8 cellular contexts compared by ENCODE assay signal in the genomic region with DNA sequence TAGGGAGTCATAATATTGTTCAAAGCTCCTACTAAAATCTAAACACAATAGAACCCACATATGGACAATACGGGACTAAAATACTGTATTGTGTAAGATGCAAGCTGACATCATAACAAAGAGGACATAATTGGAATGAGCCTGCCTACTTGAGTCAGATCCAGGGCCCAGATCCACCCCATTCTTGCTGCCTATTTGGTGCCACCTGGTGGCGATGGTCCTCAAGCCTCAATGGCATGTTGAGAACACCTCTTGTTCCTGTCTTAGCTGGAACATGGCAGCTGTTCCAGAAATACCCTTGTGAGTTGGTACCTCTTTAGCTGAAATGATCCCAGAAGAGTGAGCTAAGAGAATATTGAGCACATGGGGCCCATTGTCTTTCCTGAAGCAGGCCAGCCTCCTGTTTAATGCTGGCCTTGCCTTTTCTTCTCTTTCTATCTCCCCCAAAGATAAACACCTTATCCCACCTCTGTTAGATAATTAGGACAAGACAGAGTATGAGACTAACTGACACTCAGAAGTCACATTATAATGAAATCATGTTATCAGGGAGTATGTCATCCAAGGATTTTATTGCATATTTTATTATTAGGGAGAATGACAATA.
DNase-seq lines count a peak whose midpoint lies in the region; ATAC-seq and TF ChIP-seq lines count a peak whose summit lies in the region.

No MANE protein-coding gene starts in this region.

- no peaks in the 10 kb centered on the region for H3K27me3 Mint-ChIP-seq in type B pancreatic cell

- no peaks in the 10 kb centered on the region for H3K9me3 Mint-ChIP-seq in type B pancreatic cell

- peak; percentile 79 for TF ChIP-seq CTCF in type B pancreatic cell (conservative IDR thresholded peaks at IDR 0.05)

- ATAC-seq in GM19467 (IDR thresholded peaks at IDR 0.05; ENCODE audit: unreplicated experiment) (peak; percentile 78), HG03565 (IDR thresholded peaks at IDR 0.05; ENCODE audit: unreplicated experiment) (peak; percentile 88), left lobe of liver (peak; percentile 94)

- no peak overlapping the region for H3K4me3 Mint-ChIP-seq in type B pancreatic cell

- DNase-seq in GM03348 (ENCODE audit: low spot score) (peak; percentile 5), NCI-H748 (lab: John Stamatoyannopoulos, UW; ENCODE audit: unreplicated experiment) (peak; percentile 91), astrocyte of the hippocampus (ENCODE audit: low read depth, low spot score) (peak; percentile 85), left lobe of liver (ENCODE audit: low spot score) (peak; percentile 65), type B pancreatic cell (ENCODE audit: extremely low spot score, unreplicated experiment) (peak; percentile 73)
- no peak for DNase-seq in activated effector memory CD4-positive, alpha-beta T cell treated with Interleukin-2 at 50 U/mL for 16 hours

- H3K36me3 Mint-ChIP-seq in type B pancreatic cell, result no peaks in the 10 kb centered on the region

- no peaks in the 10 kb centered on the region for H3K4me1 Mint-ChIP-seq in type B pancreatic cell (ENCODE audit: unreplicated experiment)

- no peak overlapping the region for H3K27ac Mint-ChIP-seq in type B pancreatic cell
